11 cellular contexts compared by ENCODE assay signal in genomic region chr19:29680937-29681336, GRCh38. TPM values are rescaled to one million over a fixed set of nuclear protein-coding genes. Genes with fewer than 3 reads are reported as not detected.
A peak's percentile ranks its signal among the peaks of the same experiment; 100 is the strongest.
DNase-seq lines count a peak whose midpoint lies in the region; ATAC-seq and TF ChIP-seq lines count a peak whose summit lies in the region.
"Had no signal": no experiment of that assay in that cellular context is flagged by ENCODE, and none has a peak within 500 bp of the region (broad histone marks: within the 10 kb centered on the region; RNA-seq: fewer than 3 reads in every experiment).

No MANE protein-coding gene starts in this region.

- no peak for TF ChIP-seq POLR2A in upper lobe of left lung (IDR thresholded peaks at IDR 0.05)

- H3K36me3 Mint-ChIP-seq in activated T-helper 17 cell treated with anti-CD3 and anti-CD28 coated beads, Interleukin-2, amount 50 U/mL, for 72 hours (ENCODE audit: low read depth), result peaks cover 28% of the 10 kb centered on the region

- peak overlapping the region; percentile 73 for H3K4me3 Mint-ChIP-seq in activated T-helper 17 cell treated with anti-CD3 and anti-CD28 coated beads, Interleukin-2, amount 50 U/mL, for 72 hours

- peaks cover 21% of the 10 kb centered on the region for H3K4me1 Mint-ChIP-seq in activated T-helper 17 cell treated with anti-CD3 and anti-CD28 coated beads, Interleukin-2, amount 50 U/mL, for 72 hours

- DNase-seq in heart right ventricle, result no peak
- DNase-seq in Right ventricle myocardium superior, result no peak
- DNase-seq in mucosa of descending colon, result peak in 1 of 3 donors; percentile 50
- no peak for DNase-seq in upper lobe of left lung
- no peak for DNase-seq in BE2C
- DNase-seq in NCI-H146 treated with DMSO at 0.1 percent for 48 hours (lab: John Stamatoyannopoulos, UW; ENCODE audit: unreplicated experiment), result no peak
- DNase-seq: cerebellar nuclear complex, foreskin keratinocyte, NCI-H526 treated with DMSO at 0.1 percent for 48 hours had no signal

- ATAC-seq in heart right ventricle, result no peak
- ATAC-seq in Right ventricle myocardium superior (ENCODE audit: poor library complexity), result no peak
- no peak for ATAC-seq in activated T-helper 17 cell treated with anti-CD3 and anti-CD28 coated beads, Interleukin-2, amount 50 U/mL, for 72 hours (replicated peaks)
- ATAC-seq in mucosa of descending colon, result peak; percentile 6
- no peak for ATAC-seq in upper lobe of left lung (ENCODE audit: low FRiP score in 2 of 2)
- ATAC-seq in GM21786 (IDR thresholded peaks at IDR 0.05; ENCODE audit: unreplicated experiment), result no peak
- ATAC-seq: foreskin keratinocyte had no signal

- peak overlapping the region; percentile 93 for H3K27ac Mint-ChIP-seq in activated T-helper 17 cell treated with anti-CD3 and anti-CD28 coated beads, Interleukin-2, amount 50 U/mL, for 72 hours

- H3K27me3 ChIP-seq in heart right ventricle, result no peaks in the 10 kb centered on the region
- no peaks in the 10 kb centered on the region for H3K27me3 ChIP-seq in upper lobe of left lung
- no peaks in the 10 kb centered on the region for H3K27me3 ChIP-seq in BE2C
- H3K27me3 ChIP-seq: foreskin keratinocyte had no signal

- TF ChIP-seq CTCF in heart right ventricle (IDR thresholded peaks at IDR 0.05), result no peak
- TF ChIP-seq CTCF in mucosa of descending colon (IDR thresholded peaks at IDR 0.05), result no peak
- no peak for TF ChIP-seq CTCF in upper lobe of left lung (IDR thresholded peaks at IDR 0.05)
- TF ChIP-seq CTCF in BE2C (IDR thresholded peaks at IDR 0.05; ENCODE audit: low read depth, low read length), result no peak

- no peaks in the 10 kb centered on the region for H3K9me3 Mint-ChIP-seq in activated T-helper 17 cell treated with anti-CD3 and anti-CD28 coated beads, Interleukin-2, amount 50 U/mL, for 72 hours

- intact Hi-C loops in heart right ventricle (cut with DNase I) (no loop called here), Right ventricle myocardium superior (cut with DNase I) (no loop called here), mucosa of descending colon (cut with DNase I, micrococcal nuclease) (no loop called here)

- H3K27ac ChIP-seq in heart right ventricle (peak overlapping the region in 7 of 10 donors; percentile 34 to 86 (median 76)), upper lobe of left lung (peak overlapping the region; percentile 31 to 73 (median 62))
- H3K27ac ChIP-seq: foreskin keratinocyte had no signal

- no peaks in the 10 kb centered on the region for H3K9me3 ChIP-seq in heart right ventricle
- H3K9me3 ChIP-seq in mucosa of descending colon, result no peaks in the 10 kb centered on the region
- H3K9me3 ChIP-seq in upper lobe of left lung, result no peaks in the 10 kb centered on the region
- no peaks in the 10 kb centered on the region for H3K9me3 ChIP-seq in BE2C

- H3K4me1 ChIP-seq in heart right ventricle (peaks cover 34 to 76% (median 66%) of the 10 kb centered on the region in 9 donors), mucosa of descending colon (ENCODE audit: low read depth) (peaks cover 5% of the 10 kb centered on the region), upper lobe of left lung (peaks cover 38 to 67% (median 56%) of the 10 kb centered on the region in 4 donors), BE2C (no peaks in the 10 kb centered on the region)
- H3K4me1 ChIP-seq: foreskin keratinocyte had no signal

- WGBS in heart right ventricle, 2 donors, result 73 to 81% methylated on average over 7 of the region's 7 CpGs
- WGBS in upper lobe of left lung, 2 donors, result 50 to 61% methylated on average over 1 to 7 of the region's 7 CpGs

- H3K36me3 ChIP-seq in heart right ventricle (peaks cover 0 to 18% (median 2%) of the 10 kb centered on the region in 9 donors), mucosa of descending colon (ENCODE audit: low read depth) (no peaks in the 10 kb centered on the region), upper lobe of left lung (peaks cover 0 to 19% (median 7%) of the 10 kb centered on the region in 4 donors), BE2C (no peaks in the 10 kb centered on the region)

- TF ChIP-seq EP300 in upper lobe of left lung (IDR thresholded peaks at IDR 0.05), result no peak

- H3K4me3 ChIP-seq in heart right ventricle (peak overlapping the region in 1 of 10 donors; percentile 9), mucosa of descending colon (no peak overlapping the region), upper lobe of left lung (no peak overlapping the region), BE2C (ENCODE audit: low read depth, low read length) (no peak overlapping the region)

- no peaks in the 10 kb centered on the region for H3K27me3 Mint-ChIP-seq in activated T-helper 17 cell treated with anti-CD3 and anti-CD28 coated beads, Interleukin-2, amount 50 U/mL, for 72 hours

RNA-seq across cellular contexts. Expression of gene PLEKHF1, which starts 15.7 kb away (rescaled TPM):
- total RNA-seq in heart right ventricle, result 10 to 100 TPM in 9 of 10 donors, 1 to 10 TPM in 1; 7.0 to 38.8 (median 16.5) TPM
- 10 to 100 TPM; 38.8 to 47.9 TPM for polyA plus RNA-seq in heart right ventricle
- total RNA-seq in Right ventricle myocardium superior, result 39.9 TPM
- total RNA-seq in activated T-helper 17 cell treated with anti-CD3 and anti-CD28 coated beads, Interleukin-2, amount 50 U/mL, for 72 hours, result 10 to 100 TPM; 34.4 to 40.3 TPM
- total RNA-seq in mucosa of descending colon, result 1 to 10 TPM; 4.0 to 6.9 (median 6.7) TPM
- total RNA-seq in upper lobe of left lung, result 10 to 100 TPM; 10.6 to 21.0 (median 14.2) TPM
- 0.79 TPM for polyA plus RNA-seq in BE2C (2012; ENCODE audit: insufficient read depth, insufficient read length, low read depth)

RNA-seq across cellular contexts. Expression of gene C19orf12, which starts 34.1 kb away (rescaled TPM):
- total RNA-seq in heart right ventricle, result 10 to 100 TPM; 30.3 to 83.3 (median 40.0) TPM
- polyA plus RNA-seq in heart right ventricle, result 10 to 100 TPM; 26.7 to 34.8 TPM
- total RNA-seq in Right ventricle myocardium superior, result 59.9 TPM
- total RNA-seq in activated T-helper 17 cell treated with anti-CD3 and anti-CD28 coated beads, Interleukin-2, amount 50 U/mL, for 72 hours, result 10 to 100 TPM; 34.5 to 39.1 TPM
- 10 to 100 TPM; 17.0 to 26.6 (median 18.4) TPM for total RNA-seq in mucosa of descending colon
- total RNA-seq in upper lobe of left lung, result 10 to 100 TPM; 11.4 to 30.4 (median 21.4) TPM
- polyA plus RNA-seq in BE2C (2012; ENCODE audit: insufficient read depth, insufficient read length, low read depth), result 32.4 TPM
